Comparison of ENCODE assay signal across 20 cellular contexts in the genomic region with DNA sequence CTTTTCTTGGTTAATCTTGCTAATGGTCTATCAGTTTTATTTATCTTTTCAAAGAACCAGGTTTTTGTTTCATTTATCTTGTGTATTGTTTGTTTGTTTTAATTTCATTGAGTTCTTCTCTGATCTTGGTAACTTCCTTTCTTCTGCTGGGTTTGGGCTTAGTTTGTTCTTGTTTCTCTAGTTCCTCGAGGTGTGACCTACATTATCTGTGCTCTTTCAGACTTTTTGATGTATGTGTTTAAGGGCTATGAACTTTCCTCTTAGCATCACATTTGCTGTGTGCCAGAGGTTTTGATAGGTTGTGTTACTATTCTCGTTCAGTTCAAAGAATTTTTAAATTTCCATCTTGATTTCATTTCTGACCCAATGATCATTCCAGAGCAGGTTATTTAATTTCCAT.
DNase-seq lines count a peak whose midpoint lies in the region; ATAC-seq and TF ChIP-seq lines count a peak whose summit lies in the region.
"Had no signal": no experiment of that assay in that cellular context is flagged by ENCODE, and none has a peak within 500 bp of the region (broad histone marks: within the 10 kb centered on the region; RNA-seq: fewer than 3 reads in every experiment).

No MANE protein-coding gene starts in this region.

- no peaks in the 10 kb centered on the region for H3K9me3 ChIP-seq in CD8-positive, alpha-beta memory T cell (ENCODE audit: low read length)
- H3K9me3 ChIP-seq: A549 had no signal

- intact Hi-C loops in activated CD4-positive, alpha-beta T cell treated with anti-CD3 and anti-CD28 coated beads for 36 hours (cut with DNase I, micrococcal nuclease): no loop called here
- intact Hi-C loops in activated CD8-positive, alpha-beta T cell treated with anti-CD3 and anti-CD28 coated beads for 36 hours (cut with micrococcal nuclease): no loop called here

- no peak for DNase-seq in activated CD4-positive, alpha-beta T cell treated with anti-CD3 and anti-CD28 coated beads for 36 hours
- DNase-seq in activated CD4-positive, alpha-beta T cell treated with anti-CD3 and anti-CD28 coated beads for 1 hour: no peak
- DNase-seq in CD8-positive, alpha-beta memory T cell: no peak
- peak; percentile 13 for DNase-seq in central memory CD4-positive, alpha-beta T cell
- DNase-seq in chondrocyte (ENCODE audit: low spot score) (no peak), coronary artery (ENCODE audit: low spot score) (no peak)
- DNase-seq in activated CD8-positive, alpha-beta T cell treated with anti-CD3 and anti-CD28 coated beads for 36 hours: no peak
- DNase-seq: AML-193, DMS153, DMS79, GF-D8, GOT3, H7, HFFc6 had no signal

- no peak for ATAC-seq in activated CD4-positive, alpha-beta T cell treated with anti-CD3 and anti-CD28 coated beads for 36 hours
- no peak for ATAC-seq in activated CD8-positive, alpha-beta T cell treated with anti-CD3 and anti-CD28 coated beads for 36 hours
- ATAC-seq: A549, GM12878, HCT116 had no signal

- no peaks in the 10 kb centered on the region for H3K36me3 ChIP-seq in CD8-positive, alpha-beta memory T cell (ENCODE audit: insufficient read depth, low read length)

- no peaks in the 10 kb centered on the region for H3K27me3 Mint-ChIP-seq in activated CD4-positive, alpha-beta T cell treated with anti-CD3 and anti-CD28 coated beads for 36 hours
- peaks cover 0 to 2% of the 10 kb centered on the region in 2 donors for H3K27me3 Mint-ChIP-seq in CD8-positive, alpha-beta memory T cell
- H3K27me3 Mint-ChIP-seq in chondrocyte (ENCODE audit: low read depth): peaks cover 51% of the 10 kb centered on the region
- no peaks in the 10 kb centered on the region for H3K27me3 Mint-ChIP-seq in activated CD8-positive, alpha-beta T cell treated with anti-CD3 and anti-CD28 coated beads for 36 hours

- peaks cover 1% of the 10 kb centered on the region for H3K36me3 Mint-ChIP-seq in activated CD4-positive, alpha-beta T cell treated with anti-CD3 and anti-CD28 coated beads for 36 hours (ENCODE audit: low read depth)
- H3K36me3 Mint-ChIP-seq in CD8-positive, alpha-beta memory T cell: peaks cover 0 to 45% (median 3%) of the 10 kb centered on the region in 3 donors
- H3K36me3 Mint-ChIP-seq in chondrocyte (ENCODE audit: low read depth): peaks cover 13% of the 10 kb centered on the region
- peaks cover 6% of the 10 kb centered on the region for H3K36me3 Mint-ChIP-seq in activated CD8-positive, alpha-beta T cell treated with anti-CD3 and anti-CD28 coated beads for 36 hours (ENCODE audit: low read depth)

- no peaks in the 10 kb centered on the region for H3K4me1 ChIP-seq in CD8-positive, alpha-beta memory T cell (ENCODE audit: insufficient read depth, low read length)
- H3K4me1 ChIP-seq: A549 had no signal

- H3K27ac ChIP-seq in CD8-positive, alpha-beta memory T cell (ENCODE audit: low read depth, low read length): no peak overlapping the region
- no peak overlapping the region for H3K27ac ChIP-seq in coronary artery
- H3K27ac ChIP-seq: 22Rv1, A549, C4-2B, HL-60 had no signal

- POLR2A ChIA-PET in activated CD4-positive, alpha-beta T cell treated with anti-CD3 and anti-CD28 coated beads for 36 hours (lab: Charles Lee): no interaction called here
- POLR2A ChIA-PET in CD8-positive, alpha-beta memory T cell (lab: Charles Lee): no interaction called here
- POLR2A ChIA-PET in activated CD8-positive, alpha-beta T cell treated with anti-CD3 and anti-CD28 coated beads for 36 hours (lab: Charles Lee): no interaction called here

- H3K4me3 Mint-ChIP-seq in activated CD4-positive, alpha-beta T cell treated with anti-CD3 and anti-CD28 coated beads for 36 hours: no peak overlapping the region
- peak overlapping the region in 3 of 7 donors; percentile 1 to 47 (median 9) for H3K4me3 Mint-ChIP-seq in CD8-positive, alpha-beta memory T cell
- H3K4me3 Mint-ChIP-seq in chondrocyte (ENCODE audit: unreplicated experiment): no peak overlapping the region
- H3K4me3 Mint-ChIP-seq in activated CD8-positive, alpha-beta T cell treated with anti-CD3 and anti-CD28 coated beads for 36 hours: no peak overlapping the region
- H3K4me3 Mint-ChIP-seq: HFFc6 had no signal

- TF ChIP-seq CTCF in chondrocyte (IDR thresholded peaks at IDR 0.05) (no peak), coronary artery (IDR thresholded peaks at IDR 0.05) (no peak)
- no peak for TF ChIP-seq CTCF in activated CD8-positive, alpha-beta T cell treated with anti-CD3 and anti-CD28 coated beads for 36 hours (IDR thresholded peaks at IDR 0.05)

- peak overlapping the region; percentile 24 for H3K27ac Mint-ChIP-seq in activated CD4-positive, alpha-beta T cell treated with anti-CD3 and anti-CD28 coated beads for 36 hours
- H3K27ac Mint-ChIP-seq in CD8-positive, alpha-beta memory T cell: peak overlapping the region in 7 of 8 donors; percentile 27 to 96 (median 52)
- H3K27ac Mint-ChIP-seq in chondrocyte (ENCODE audit: unreplicated experiment): no peak overlapping the region
- H3K27ac Mint-ChIP-seq in activated CD8-positive, alpha-beta T cell treated with anti-CD3 and anti-CD28 coated beads for 36 hours: no peak overlapping the region
- H3K27ac Mint-ChIP-seq: HFFc6 had no signal

- H3K4me3 ChIP-seq in CD8-positive, alpha-beta memory T cell (ENCODE audit: low read length): no peak overlapping the region
- no peak overlapping the region for H3K4me3 ChIP-seq in coronary artery
- H3K4me3 ChIP-seq: A549, GM12878 had no signal

- peaks cover 19% of the 10 kb centered on the region for H3K4me1 Mint-ChIP-seq in activated CD4-positive, alpha-beta T cell treated with anti-CD3 and anti-CD28 coated beads for 36 hours
- peaks cover 30 to 35% (median 34%) of the 10 kb centered on the region in 3 donors for H3K4me1 Mint-ChIP-seq in CD8-positive, alpha-beta memory T cell
- H3K4me1 Mint-ChIP-seq in chondrocyte (ENCODE audit: low read depth): no peaks in the 10 kb centered on the region
- peaks cover 18% of the 10 kb centered on the region for H3K4me1 Mint-ChIP-seq in activated CD8-positive, alpha-beta T cell treated with anti-CD3 and anti-CD28 coated beads for 36 hours (ENCODE audit: low read depth)

- H3K27me3 ChIP-seq in CD8-positive, alpha-beta memory T cell (ENCODE audit: insufficient read depth, low read length, poor library complexity, severe bottlenecking): no peaks in the 10 kb centered on the region

- CTCF ChIA-PET in activated CD4-positive, alpha-beta T cell treated with anti-CD3 and anti-CD28 coated beads for 36 hours (lab: Charles Lee): no interaction called here
- CTCF ChIA-PET in CD8-positive, alpha-beta memory T cell (lab: Charles Lee): no interaction called here
- CTCF ChIA-PET in activated CD8-positive, alpha-beta T cell treated with anti-CD3 and anti-CD28 coated beads for 36 hours (lab: Charles Lee): no interaction called here

- H3K9me3 Mint-ChIP-seq in activated CD4-positive, alpha-beta T cell treated with anti-CD3 and anti-CD28 coated beads for 36 hours (ENCODE audit: low read depth): peaks cover 21% of the 10 kb centered on the region
- peaks cover 12 to 26% (median 21%) of the 10 kb centered on the region in 5 donors for H3K9me3 Mint-ChIP-seq in CD8-positive, alpha-beta memory T cell
- peaks cover 35% of the 10 kb centered on the region for H3K9me3 Mint-ChIP-seq in chondrocyte (ENCODE audit: low read depth)
- peaks cover 28% of the 10 kb centered on the region for H3K9me3 Mint-ChIP-seq in activated CD8-positive, alpha-beta T cell treated with anti-CD3 and anti-CD28 coated beads for 36 hours

Comparison
In these comparisons a context has a peak if more than half of its experiments do, and no peak if none do; other contexts are left out.
1. H3K27ac Mint-ChIP-seq: peak in activated CD4-positive, alpha-beta T cell treated with anti-CD3 and anti-CD28 coated beads for 36 hours (single experiment) and CD8-positive, alpha-beta memory T cell (7 of 8); none in chondrocyte (single experiment) and activated CD8-positive, alpha-beta T cell treated with anti-CD3 and anti-CD28 coated beads for 36 hours (single experiment).